1 cellular context compared by ENCODE assay signal in genomic region chr4:2963185-2964076, GRCh38.
TF ChIP-seq lines count a peak whose summit lies in the region.

Gene GRK4 (plus strand): TSS chr4:2963571. CDS start chr4:2964071, 500 bp downstream.
Gene NOP14 (minus strand): TSS chr4:2963406. CDS start chr4:2963319, 87 bp downstream.

TF ChIP-seq in WTC11, 78 proteins besides CTCF, POLR2A, EP300 and RAD21 (continued from another document):
- peak; percentile 94; the same call in 1 of the 2 replicates for TF ChIP-seq ELF4 (CRISPR knock-in tag; IDR thresholded peaks at IDR 0.05; ENCODE audit: low read depth)
- TF ChIP-seq EMX1 (CRISPR knock-in tag; IDR thresholded peaks at IDR 0.05): no peak
- TF ChIP-seq FOXP1 (CRISPR knock-in tag; IDR thresholded peaks at IDR 0.05; ENCODE audit: borderline replicate concordance): peak; percentile 99
- TF ChIP-seq SMAD3 (CRISPR knock-in tag; IDR thresholded peaks at IDR 0.05; ENCODE audit: borderline replicate concordance): peak; percentile 97
- 0 out of 2 replicates have a peak, but pooled peaks have one; percentile 1 for TF ChIP-seq RELA (CRISPR knock-in tag; IDR thresholded peaks at IDR 0.05; ENCODE audit: borderline replicate concordance)
- TF ChIP-seq TP53 (CRISPR knock-in tag; IDR thresholded peaks at IDR 0.05): peak; percentile 92
- TF ChIP-seq USF1 (CRISPR knock-in tag; IDR thresholded peaks at IDR 0.05): peak; percentile 95
- peak; percentile 91 for TF ChIP-seq CREM (CRISPR knock-in tag; IDR thresholded peaks at IDR 0.05)
- TF ChIP-seq ATF3 (CRISPR knock-in tag; conservative IDR thresholded peaks at IDR 0.05): peak; percentile 81; the same call in 1 of the 2 replicates
- no peak for TF ChIP-seq FOXJ3 (CRISPR knock-in tag; IDR thresholded peaks at IDR 0.05; ENCODE audit: borderline replicate concordance)
- TF ChIP-seq NR1H2 (CRISPR knock-in tag; IDR thresholded peaks at IDR 0.05): 0 out of 2 replicates have a peak, but pooled peaks have one; percentile 64
- TF ChIP-seq ZSCAN18 (CRISPR knock-in tag; IDR thresholded peaks at IDR 0.05): no peak
- no peak for TF ChIP-seq PRRX2 (CRISPR knock-in tag; IDR thresholded peaks at IDR 0.05)
- peak; percentile 77 for TF ChIP-seq NR2C2 (CRISPR knock-in tag; IDR thresholded peaks at IDR 0.05)
- no peak for TF ChIP-seq ATF6 (CRISPR knock-in tag; IDR thresholded peaks at IDR 0.05)
- TF ChIP-seq GRHL2 (CRISPR knock-in tag; IDR thresholded peaks at IDR 0.05; ENCODE audit: insufficient replicate concordance, severe bottlenecking): no peak
- no peak for TF ChIP-seq RORB (CRISPR knock-in tag; IDR thresholded peaks at IDR 0.05)
- peak; percentile 99 for TF ChIP-seq FOXP4 (CRISPR knock-in tag; IDR thresholded peaks at IDR 0.05)
- 0 out of 2 replicates have a peak, but pooled peaks have one; percentile 87 for TF ChIP-seq JUN (CRISPR knock-in tag; IDR thresholded peaks at IDR 0.05)
- TF ChIP-seq ZNF263 (CRISPR knock-in tag; IDR thresholded peaks at IDR 0.05; ENCODE audit: low read depth): peak; percentile 47; the same call in 1 of the 2 replicates
- peak; percentile 94 for TF ChIP-seq MYBL2 (CRISPR knock-in tag; IDR thresholded peaks at IDR 0.05)
- TF ChIP-seq HMGA2 (CRISPR knock-in tag; IDR thresholded peaks at IDR 0.05): no peak
- TF ChIP-seq TCF7 (CRISPR knock-in tag; IDR thresholded peaks at IDR 0.05; ENCODE audit: low read depth): peak; percentile 81
- no peak for TF ChIP-seq ZBTB21 (CRISPR knock-in tag; IDR thresholded peaks at IDR 0.05; ENCODE audit: borderline replicate concordance)
- no peak for TF ChIP-seq ZNF121 (CRISPR knock-in tag; IDR thresholded peaks at IDR 0.05)
- TF ChIP-seq TEAD1 (CRISPR knock-in tag; IDR thresholded peaks at IDR 0.05): peak; percentile 93; the same call in 1 of the 2 replicates
- TF ChIP-seq ERG (CRISPR knock-in tag; IDR thresholded peaks at IDR 0.05): no peak
- TF ChIP-seq ZNF138 (CRISPR knock-in tag; conservative IDR thresholded peaks at IDR 0.05): no peak; the same call in 1 of the 2 replicates
- peak; percentile 77 for TF ChIP-seq GABPB1 (CRISPR knock-in tag; IDR thresholded peaks at IDR 0.05)
- peak; percentile 95; the same call in 1 of the 2 replicates for TF ChIP-seq ZNF232 (CRISPR knock-in tag; IDR thresholded peaks at IDR 0.05)
- TF ChIP-seq AR (CRISPR knock-in tag; IDR thresholded peaks at IDR 0.05): no peak
- TF ChIP-seq SMAD4 (CRISPR knock-in tag; IDR thresholded peaks at IDR 0.05): peak; percentile 72; the same call in 1 of the 2 replicates
- TF ChIP-seq ZNF219 (CRISPR knock-in tag; IDR thresholded peaks at IDR 0.05; ENCODE audit: borderline replicate concordance): 0 out of 2 replicates have a peak, but pooled peaks have one; percentile 85
- peak; percentile 94 for TF ChIP-seq CREB1 (CRISPR knock-in tag; IDR thresholded peaks at IDR 0.05)
- peak; percentile 67; the same call in 1 of the 2 replicates for TF ChIP-seq CBFB (CRISPR knock-in tag; IDR thresholded peaks at IDR 0.05; ENCODE audit: low read depth)
- TF ChIP-seq HMGXB4 (CRISPR knock-in tag; IDR thresholded peaks at IDR 0.05): peak; percentile 69
- peak; percentile 96 for TF ChIP-seq E2F5 (CRISPR knock-in tag; IDR thresholded peaks at IDR 0.05)
